ENCODE assay signal across 1 cellular context in genomic region chr19:44644391-44645016, GRCh38.
TF ChIP-seq lines count a peak whose summit lies in the region.

No MANE protein-coding gene starts in this region.

TF ChIP-seq in H1, 55 proteins besides CTCF, POLR2A, EP300 and RAD21:
- TF ChIP-seq, protein P1, sequence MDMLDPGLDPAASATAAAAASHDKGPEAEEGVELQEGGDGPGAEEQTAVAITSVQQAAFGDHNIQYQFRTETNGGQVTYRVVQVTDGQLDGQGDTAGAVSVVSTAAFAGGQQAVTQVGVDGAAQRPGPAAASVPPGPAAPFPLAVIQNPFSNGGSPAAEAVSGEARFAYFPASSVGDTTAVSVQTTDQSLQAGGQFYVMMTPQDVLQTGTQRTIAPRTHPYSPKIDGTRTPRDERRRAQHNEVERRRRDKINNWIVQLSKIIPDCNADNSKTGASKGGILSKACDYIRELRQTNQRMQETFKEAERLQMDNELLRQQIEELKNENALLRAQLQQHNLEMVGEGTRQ (IDR thresholded peaks at IDR 0.05; ENCODE audit: low read length) = no peak
- no peak for TF ChIP-seq CTBP2 (IDR thresholded peaks at IDR 0.05; ENCODE audit: borderline replicate concordance, insufficient read depth, insufficient read length, low read length)
- no peak for TF ChIP-seq KDM1A (IDR thresholded peaks at IDR 0.05; ENCODE audit: borderline replicate concordance, low read length)
- TF ChIP-seq EGR1 (IDR thresholded peaks at IDR 0.05; ENCODE audit: borderline replicate concordance, low read depth, low read length) = no peak
- TF ChIP-seq MAX (IDR thresholded peaks at IDR 0.05) = peak; percentile 45
- TF ChIP-seq SAP30 (IDR thresholded peaks at IDR 0.05; ENCODE audit: insufficient read depth, insufficient replicate concordance, low read length) = no peak
- TF ChIP-seq EZH2 (IDR thresholded peaks at IDR 0.05; ENCODE audit: low read depth, low read length, severe bottlenecking) = no peak
- peak; percentile 64; the same call in 1 of the 2 replicates for TF ChIP-seq JUND (IDR thresholded peaks at IDR 0.05; ENCODE audit: low read length)
- TF ChIP-seq RXRA (IDR thresholded peaks at IDR 0.05; ENCODE audit: insufficient read depth, low read depth, low read length) = no peak
- TF ChIP-seq CBX8 (IDR thresholded peaks at IDR 0.05; ENCODE audit: borderline replicate concordance, low read depth, low read length) = no peak
- TF ChIP-seq RBBP5 (IDR thresholded peaks at IDR 0.05; ENCODE audit: borderline replicate concordance, low read depth, low read length) = peak; percentile 26
- TF ChIP-seq CBX5 (IDR thresholded peaks at IDR 0.05; ENCODE audit: low read depth, low read length) = no peak
- no peak for TF ChIP-seq RFX5 (IDR thresholded peaks at IDR 0.05; ENCODE audit: borderline replicate concordance, low read depth, low read length)
- 0 out of 2 replicates have a peak, but pooled peaks have one; percentile 9 for TF ChIP-seq TAF1 (IDR thresholded peaks at IDR 0.05; ENCODE audit: low read depth, low read length)
- no peak for TF ChIP-seq SP4 (IDR thresholded peaks at IDR 0.05; ENCODE audit: low read length)
- TF ChIP-seq, protein P2, sequence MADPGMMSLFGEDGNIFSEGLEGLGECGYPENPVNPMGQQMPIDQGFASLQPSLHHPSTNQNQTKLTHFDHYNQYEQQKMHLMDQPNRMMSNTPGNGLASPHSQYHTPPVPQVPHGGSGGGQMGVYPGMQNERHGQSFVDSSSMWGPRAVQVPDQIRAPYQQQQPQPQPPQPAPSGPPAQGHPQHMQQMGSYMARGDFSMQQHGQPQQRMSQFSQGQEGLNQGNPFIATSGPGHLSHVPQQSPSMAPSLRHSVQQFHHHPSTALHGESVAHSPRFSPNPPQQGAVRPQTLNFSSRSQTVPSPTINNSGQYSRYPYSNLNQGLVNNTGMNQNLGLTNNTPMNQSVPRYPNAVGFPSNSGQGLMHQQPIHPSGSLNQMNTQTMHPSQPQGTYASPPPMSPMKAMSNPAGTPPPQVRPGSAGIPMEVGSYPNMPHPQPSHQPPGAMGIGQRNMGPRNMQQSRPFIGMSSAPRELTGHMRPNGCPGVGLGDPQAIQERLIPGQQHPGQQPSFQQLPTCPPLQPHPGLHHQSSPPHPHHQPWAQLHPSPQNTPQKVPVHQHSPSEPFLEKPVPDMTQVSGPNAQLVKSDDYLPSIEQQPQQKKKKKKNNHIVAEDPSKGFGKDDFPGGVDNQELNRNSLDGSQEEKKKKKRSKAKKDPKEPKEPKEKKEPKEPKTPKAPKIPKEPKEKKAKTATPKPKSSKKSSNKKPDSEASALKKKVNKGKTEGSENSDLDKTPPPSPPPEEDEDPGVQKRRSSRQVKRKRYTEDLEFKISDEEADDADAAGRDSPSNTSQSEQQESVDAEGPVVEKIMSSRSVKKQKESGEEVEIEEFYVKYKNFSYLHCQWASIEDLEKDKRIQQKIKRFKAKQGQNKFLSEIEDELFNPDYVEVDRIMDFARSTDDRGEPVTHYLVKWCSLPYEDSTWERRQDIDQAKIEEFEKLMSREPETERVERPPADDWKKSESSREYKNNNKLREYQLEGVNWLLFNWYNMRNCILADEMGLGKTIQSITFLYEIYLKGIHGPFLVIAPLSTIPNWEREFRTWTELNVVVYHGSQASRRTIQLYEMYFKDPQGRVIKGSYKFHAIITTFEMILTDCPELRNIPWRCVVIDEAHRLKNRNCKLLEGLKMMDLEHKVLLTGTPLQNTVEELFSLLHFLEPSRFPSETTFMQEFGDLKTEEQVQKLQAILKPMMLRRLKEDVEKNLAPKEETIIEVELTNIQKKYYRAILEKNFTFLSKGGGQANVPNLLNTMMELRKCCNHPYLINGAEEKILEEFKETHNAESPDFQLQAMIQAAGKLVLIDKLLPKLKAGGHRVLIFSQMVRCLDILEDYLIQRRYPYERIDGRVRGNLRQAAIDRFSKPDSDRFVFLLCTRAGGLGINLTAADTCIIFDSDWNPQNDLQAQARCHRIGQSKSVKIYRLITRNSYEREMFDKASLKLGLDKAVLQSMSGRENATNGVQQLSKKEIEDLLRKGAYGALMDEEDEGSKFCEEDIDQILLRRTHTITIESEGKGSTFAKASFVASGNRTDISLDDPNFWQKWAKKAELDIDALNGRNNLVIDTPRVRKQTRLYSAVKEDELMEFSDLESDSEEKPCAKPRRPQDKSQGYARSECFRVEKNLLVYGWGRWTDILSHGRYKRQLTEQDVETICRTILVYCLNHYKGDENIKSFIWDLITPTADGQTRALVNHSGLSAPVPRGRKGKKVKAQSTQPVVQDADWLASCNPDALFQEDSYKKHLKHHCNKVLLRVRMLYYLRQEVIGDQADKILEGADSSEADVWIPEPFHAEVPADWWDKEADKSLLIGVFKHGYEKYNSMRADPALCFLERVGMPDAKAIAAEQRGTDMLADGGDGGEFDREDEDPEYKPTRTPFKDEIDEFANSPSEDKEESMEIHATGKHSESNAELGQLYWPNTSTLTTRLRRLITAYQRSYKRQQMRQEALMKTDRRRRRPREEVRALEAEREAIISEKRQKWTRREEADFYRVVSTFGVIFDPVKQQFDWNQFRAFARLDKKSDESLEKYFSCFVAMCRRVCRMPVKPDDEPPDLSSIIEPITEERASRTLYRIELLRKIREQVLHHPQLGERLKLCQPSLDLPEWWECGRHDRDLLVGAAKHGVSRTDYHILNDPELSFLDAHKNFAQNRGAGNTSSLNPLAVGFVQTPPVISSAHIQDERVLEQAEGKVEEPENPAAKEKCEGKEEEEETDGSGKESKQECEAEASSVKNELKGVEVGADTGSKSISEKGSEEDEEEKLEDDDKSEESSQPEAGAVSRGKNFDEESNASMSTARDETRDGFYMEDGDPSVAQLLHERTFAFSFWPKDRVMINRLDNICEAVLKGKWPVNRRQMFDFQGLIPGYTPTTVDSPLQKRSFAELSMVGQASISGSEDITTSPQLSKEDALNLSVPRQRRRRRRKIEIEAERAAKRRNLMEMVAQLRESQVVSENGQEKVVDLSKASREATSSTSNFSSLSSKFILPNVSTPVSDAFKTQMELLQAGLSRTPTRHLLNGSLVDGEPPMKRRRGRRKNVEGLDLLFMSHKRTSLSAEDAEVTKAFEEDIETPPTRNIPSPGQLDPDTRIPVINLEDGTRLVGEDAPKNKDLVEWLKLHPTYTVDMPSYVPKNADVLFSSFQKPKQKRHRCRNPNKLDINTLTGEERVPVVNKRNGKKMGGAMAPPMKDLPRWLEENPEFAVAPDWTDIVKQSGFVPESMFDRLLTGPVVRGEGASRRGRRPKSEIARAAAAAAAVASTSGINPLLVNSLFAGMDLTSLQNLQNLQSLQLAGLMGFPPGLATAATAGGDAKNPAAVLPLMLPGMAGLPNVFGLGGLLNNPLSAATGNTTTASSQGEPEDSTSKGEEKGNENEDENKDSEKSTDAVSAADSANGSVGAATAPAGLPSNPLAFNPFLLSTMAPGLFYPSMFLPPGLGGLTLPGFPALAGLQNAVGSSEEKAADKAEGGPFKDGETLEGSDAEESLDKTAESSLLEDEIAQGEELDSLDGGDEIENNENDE (IDR thresholded peaks at IDR 0.05; ENCODE audit: insufficient replicate concordance, low read length) = no peak
- TF ChIP-seq CHD2 (IDR thresholded peaks at IDR 0.05; ENCODE audit: low read length) = no peak
- 0 out of 2 replicates have a peak, but pooled peaks have one; percentile 42 for TF ChIP-seq POLR2AphosphoS5 (IDR thresholded peaks at IDR 0.05; ENCODE audit: low read depth, low read length)
- TF ChIP-seq CREB1 (IDR thresholded peaks at IDR 0.05) = peak; percentile 27; the same call in 1 of the 2 replicates
